19 cellular contexts compared by ENCODE assay signal in the genomic region with DNA sequence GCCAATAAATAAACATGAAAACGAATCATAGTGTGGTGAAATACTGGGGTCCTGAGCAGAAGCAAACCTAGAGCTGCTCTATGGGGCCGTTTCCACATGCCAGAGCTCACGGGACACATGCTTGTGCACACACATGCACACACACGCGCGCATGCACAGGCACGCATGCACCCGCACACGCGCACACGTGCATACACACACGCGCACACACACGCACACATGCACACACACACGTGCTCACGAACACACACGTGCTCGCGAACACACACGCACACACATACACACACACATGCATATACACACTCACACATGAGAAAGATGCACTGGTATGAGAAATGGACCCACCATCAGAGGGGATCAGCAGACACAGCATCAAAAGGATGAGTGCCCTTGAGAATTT. TPM values are rescaled to one million over a fixed set of nuclear protein-coding genes. Genes with fewer than 3 reads are reported as not detected.
DNase-seq lines count a peak whose midpoint lies in the region; ATAC-seq, FAIRE-seq and TF ChIP-seq lines count a peak whose summit lies in the region.
"Had no signal": no experiment of that assay in that cellular context is flagged by ENCODE, and none has a peak within 500 bp of the region (broad histone marks: within the 10 kb centered on the region; RNA-seq: fewer than 3 reads in every experiment).

No MANE protein-coding gene starts in this region.

- no peak overlapping the region for H2BK120ac ChIP-seq in trophoblast cell (ENCODE audit: insufficient read depth, low read length, poor library complexity)

- no peaks in the 10 kb centered on the region for H3K79me1 ChIP-seq in trophoblast cell (ENCODE audit: low read length)

- DNase-seq in HTR-8/SVneo (ENCODE audit: insufficient read length, low spot score) (no peak), K562 (ENCODE audit: extremely low read depth in 1 of 4, low spot score in 3 of 4) (no peak), trophoblast cell (no peak), epidermal melanocyte (ENCODE audit: insufficient read length, low spot score) (no peak), ureter (ENCODE audit: low spot score) (no peak)
- DNase-seq: C1 segment of cervical spinal cord; Calu3; CD4-positive, alpha-beta memory T cell; COR-L47; DMS53; DMS79 treated with DMSO at 0.1 percent for 48 hours; GF-D8; H9; HFFc6 had no signal

- no peak overlapping the region for H2BK5ac ChIP-seq in trophoblast cell (ENCODE audit: low read depth, low read length, poor library complexity)

- no peak for TF ChIP-seq EP300 in K562 (IDR thresholded peaks at IDR 0.05; ENCODE audit: low read length)

- H3K4me3 ChIP-seq in K562 (no peak overlapping the region), trophoblast cell (ENCODE audit: low read depth, low read length) (peak overlapping the region; percentile 58)
- H3K4me3 ChIP-seq: GM23338 had no signal

- no peaks in the 10 kb centered on the region for H3K79me2 ChIP-seq in K562 (ENCODE audit: control insufficient read depth, insufficient read depth, low read length)
- H3K79me2 ChIP-seq in trophoblast cell (ENCODE audit: control insufficient read depth, insufficient read depth, low read length, poor library complexity), result no peaks in the 10 kb centered on the region

- H4K20me1 ChIP-seq in K562 (replicated peaks; ENCODE audit: control insufficient read depth, insufficient read depth, low read length), result no peaks in the 10 kb centered on the region

- no peak overlapping the region for H3K23ac ChIP-seq in trophoblast cell (ENCODE audit: low read length)

- CTCF ChIA-PET in K562 (lab: Yijun Ruan, JAX; ENCODE audit: low intra/inter-chr PET ratio), result no interaction called here

- TF ChIP-seq RAD21 in K562 (CRISPR knock-in tag; conservative IDR thresholded peaks at IDR 0.05 in 1 of 2, IDR thresholded peaks at IDR 0.05 in 1 of 2), result no peak

- no peak overlapping the region for H3K4ac ChIP-seq in trophoblast cell (ENCODE audit: low read depth, low read length)

- H3K4me1 ChIP-seq in K562 (replicated peaks in 1 of 2; ENCODE audit: control insufficient read depth in 2 of 2, insufficient read depth in 2 of 2, low read length in 2 of 2) (no peaks in the 10 kb centered on the region), trophoblast cell (ENCODE audit: control insufficient read depth in 1 of 2, insufficient read depth in 2 of 2, low read length in 2 of 2) (no peaks in the 10 kb centered on the region)

- H2AFZ ChIP-seq in K562 (ENCODE audit: low read depth, low read length) (no peak overlapping the region), trophoblast cell (ENCODE audit: insufficient read depth, low read length, poor library complexity) (no peak overlapping the region)

- H3K27me3 ChIP-seq in K562 (ENCODE audit: control insufficient read depth in 2 of 2, insufficient read depth in 2 of 2, low read length in 2 of 2) (peaks cover 14 to 31% of the 10 kb centered on the region in 2 experiments; a peak in 4 of 5 replicates), trophoblast cell (ENCODE audit: insufficient read depth, low read length) (no peaks in the 10 kb centered on the region)

- no peak overlapping the region for H2BK12ac ChIP-seq in trophoblast cell (ENCODE audit: low read length)

- TF ChIP-seq POLR2A in K562 (conservative IDR thresholded peaks at IDR 0.05), result no peak

- no peaks in the 10 kb centered on the region for H3K36me3 ChIP-seq in K562 (ENCODE audit: control insufficient read depth, insufficient read depth, low read length)
- H3K36me3 ChIP-seq in trophoblast cell (ENCODE audit: control insufficient read depth in 1 of 2, insufficient read depth in 2 of 2, low read length in 2 of 2), result no peaks in the 10 kb centered on the region

- no peak overlapping the region for H2AK5ac ChIP-seq in trophoblast cell (ENCODE audit: low read length)

- no peak overlapping the region for H3K27ac ChIP-seq in K562 (ENCODE audit: extremely low read depth, low read depth, low read length)
- no peak overlapping the region for H3K27ac ChIP-seq in trophoblast cell (ENCODE audit: low read depth, low read length)

- FAIRE-seq in HTR-8/SVneo (lab: Jason Lieb, UNC), result peak; percentile 76
- FAIRE-seq in K562 (lab: Jason Lieb, UNC), result no peak
- FAIRE-seq: GM12892, GM19239 had no signal

- no peak overlapping the region for H4K91ac ChIP-seq in trophoblast cell (ENCODE audit: low read depth, low read length)

- TF ChIP-seq CTCF in K562 (IDR thresholded peaks at IDR 0.05 in 2 of 3, conservative IDR thresholded peaks at IDR 0.05 in 1 of 3; ENCODE audit: insufficient read depth in 2 of 3, low read depth in 1 of 3, low read length in 3 of 3), result no peak

- no peak overlapping the region for H3K18ac ChIP-seq in trophoblast cell (ENCODE audit: low read length)

- POLR2A ChIA-PET in K562 (lab: Yijun Ruan, JAX), result no interaction called here

- H4K12ac ChIP-seq in trophoblast cell (ENCODE audit: low read depth, low read length), result no peak overlapping the region

- intact Hi-C loops in K562 (cut with micrococcal nuclease), result no loop called here

- no TSS peak for BruUV-seq in K562 (replicated peaks; lab: Mats Ljungman, UMichigan)

- no peaks in the 10 kb centered on the region for H3K9me3 ChIP-seq in K562 (replicated peaks; ENCODE audit: control insufficient read depth, insufficient read depth, low read depth, low read length)
- peaks cover 3% of the 10 kb centered on the region for H3K9me3 ChIP-seq in trophoblast cell (ENCODE audit: insufficient read depth, low read depth, low read length)

- in situ Hi-C loops in K562 (cut with MboI), result no loop called here

- no peak overlapping the region for H3K14ac ChIP-seq in trophoblast cell (ENCODE audit: low read length)

- no peak overlapping the region for H4K8ac ChIP-seq in trophoblast cell (ENCODE audit: low read depth, low read length)

- no peaks in the 10 kb centered on the region for H3K9me1 ChIP-seq in K562 (ENCODE audit: control insufficient read depth, insufficient read depth, low read length)

- no peak overlapping the region for H3K9ac ChIP-seq in K562 (ENCODE audit: insufficient read depth in 1 of 2, low read depth in 2 of 2, low read length in 2 of 2)
- H3K9ac ChIP-seq in trophoblast cell (ENCODE audit: low read length), result no peak overlapping the region

- 35% methylated on average over 20 of the region's 20 CpGs for WGBS in K562 (ENCODE audit: insufficient coverage, low coverage, missing lambda C conversion rate)
- WGBS in trophoblast cell (ENCODE audit: extremely low coverage, insufficient coverage, insufficient read length), result no CpG with 5 or more reads among the region's 20 CpGs

- no peak overlapping the region for H3K4me2 ChIP-seq in K562 (ENCODE audit: insufficient read depth, low read length)
- H3K4me2 ChIP-seq in trophoblast cell (ENCODE audit: low read length), result no peak overlapping the region
- H3K4me2 ChIP-seq: GM23338 had no signal

- no peak for ATAC-seq in K562
- ATAC-seq in GM21619 (IDR thresholded peaks at IDR 0.05; ENCODE audit: unreplicated experiment), result no peak
- ATAC-seq: GM23338, HCT116 had no signal

TF ChIP-seq in K562, 482 proteins besides CTCF, POLR2A, EP300 and RAD21:
- no peak for TF ChIP-seq ZNF764 (CRISPR knock-in tag; IDR thresholded peaks at IDR 0.05; ENCODE audit: low read depth)
- TF ChIP-seq DIDO1 (tag; IDR thresholded peaks at IDR 0.05; ENCODE audit: low read depth), result no peak
- TF ChIP-seq HDAC6 (IDR thresholded peaks at IDR 0.05; ENCODE audit: low read depth, low read length), result no peak
- peak; percentile 25; the same call in 1 of the 2 replicates for TF ChIP-seq MAX (CRISPR knock-in tag; IDR thresholded peaks at IDR 0.05)
- TF ChIP-seq SIX5 (IDR thresholded peaks at IDR 0.05; ENCODE audit: borderline replicate concordance in 1 of 2, insufficient read depth in 1 of 2, low read depth in 1 of 2, low read length in 2 of 2), result no peak
- TF ChIP-seq ZNF224 (CRISPR knock-in tag; IDR thresholded peaks at IDR 0.05), result no peak
- TF ChIP-seq, protein P1, sequence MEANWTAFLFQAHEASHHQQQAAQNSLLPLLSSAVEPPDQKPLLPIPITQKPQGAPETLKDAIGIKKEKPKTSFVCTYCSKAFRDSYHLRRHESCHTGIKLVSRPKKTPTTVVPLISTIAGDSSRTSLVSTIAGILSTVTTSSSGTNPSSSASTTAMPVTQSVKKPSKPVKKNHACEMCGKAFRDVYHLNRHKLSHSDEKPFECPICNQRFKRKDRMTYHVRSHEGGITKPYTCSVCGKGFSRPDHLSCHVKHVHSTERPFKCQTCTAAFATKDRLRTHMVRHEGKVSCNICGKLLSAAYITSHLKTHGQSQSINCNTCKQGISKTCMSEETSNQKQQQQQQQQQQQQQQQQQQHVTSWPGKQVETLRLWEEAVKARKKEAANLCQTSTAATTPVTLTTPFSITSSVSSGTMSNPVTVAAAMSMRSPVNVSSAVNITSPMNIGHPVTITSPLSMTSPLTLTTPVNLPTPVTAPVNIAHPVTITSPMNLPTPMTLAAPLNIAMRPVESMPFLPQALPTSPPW (CRISPR knock-in tag; IDR thresholded peaks at IDR 0.05), result no peak

RNA-seq across cellular contexts. Expression of gene DNAJA2, which starts 52.2 kb away (rescaled TPM):
- 34.0 and 48.2 TPM in 2 replicates for total RNA-seq in K562 (2011; cell fraction: chromatin; rRNA removed; ENCODE audit: low replicate concordance)
- 21.2 TPM in 2 replicates for total RNA-seq in K562 (2011; cell fraction: nucleolus; rRNA removed)
- total RNA-seq in K562 (2011; cell fraction: nucleoplasm; rRNA removed), result 38.9 and 53.0 TPM in 2 replicates
- total RNA-seq in K562 (2014; rRNA removed) (55.4 and 55.9 TPM in 2 replicates), K562 (2014; rRNA removed; fragmentation: Illumina TruSeq; extraction: Trizol) (75.9 and 89.6 TPM in 2 replicates), K562 (2015; rRNA removed; fragmentation: Illumina TruSeq; extraction: Trizol) (72.4 and 75.0 TPM in 2 replicates), K562 (2021) (63.0 and 68.8 TPM in 2 replicates), ureter (51.5 TPM)
- polyA plus RNA-seq in K562 (2011; rRNA removed) (12.8 and 24.1 TPM in 2 replicates), K562 (2014; fragmentation: Illumina TruSeq; extraction: Trizol) (48.1 and 50.7 TPM in 2 replicates), K562 (2014; fragmentation: Nextera tagmentation; extraction: Ambion mirVana) (10 to 100 TPM; 31.6 to 38.2 TPM), K562 (2014; rRNA removed) (29.2 and 30.4 TPM in 2 replicates)
- polyA plus RNA-seq in K562 (2011; cell fraction: cytosol; rRNA removed), result 3.5 and 6.3 TPM in 2 replicates
- 9.1 and 12.8 TPM in 2 replicates for polyA plus RNA-seq in K562 (2011; cell fraction: nucleus; rRNA removed)
- 31.8 and 47.2 TPM in 2 replicates for polyA plus RNA-seq in K562 (2012)
- 56.8 and 74.4 TPM in 2 replicates for polyA minus RNA-seq in K562 (2011; rRNA and poly(A)+ RNA removed)
- polyA minus RNA-seq in K562 (2011; cell fraction: cytosol; rRNA and poly(A)+ RNA removed), result 23.4 and 30.2 TPM in 2 replicates
- polyA minus RNA-seq in K562 (2011; cell fraction: nucleus; rRNA and poly(A)+ RNA removed), result 12.9 and 25.8 TPM in 2 replicates
- 76.0 and 76.3 TPM in 2 replicates for polyA plus RNA-seq in trophoblast cell (2013)
